ENCODE assay signal across 18 cellular contexts in genomic region chr12:104348994-104349494, GRCh38. TPM values are rescaled to one million over a fixed set of nuclear protein-coding genes. Genes with fewer than 3 reads are reported as not detected.
DNase-seq lines count a peak whose midpoint lies in the region; ATAC-seq, FAIRE-seq and TF ChIP-seq lines count a peak whose summit lies in the region.
"Had no signal": no experiment of that assay in that cellular context is flagged by ENCODE, and none has a peak within 500 bp of the region (broad histone marks: within the 10 kb centered on the region; RNA-seq: fewer than 3 reads in every experiment).

No MANE protein-coding gene starts in this region.

- TF ChIP-seq EP300 in HepG2 (IDR thresholded peaks at IDR 0.05; ENCODE audit: low read depth in 2 of 2, low read length in 2 of 2) (no peak), HepG2 (CRISPR knock-in tag; IDR thresholded peaks at IDR 0.05; ENCODE audit: borderline replicate concordance) (no peak), K562 (IDR thresholded peaks at IDR 0.05; ENCODE audit: low read length) (no peak)

- H3K4me2 ChIP-seq in HepG2 (ENCODE audit: low read depth, low read length), result no peak overlapping the region
- no peak overlapping the region for H3K4me2 ChIP-seq in IMR-90 (ENCODE audit: low read depth, low read length)
- no peak overlapping the region for H3K4me2 ChIP-seq in K562 (ENCODE audit: insufficient read depth, low read length)
- H3K4me2 ChIP-seq: BLaER1 treated with 17β-estradiol and CSF1 and Interleukin-3, amounts not matched to agents 10 nM and 100 nM had no signal

- peaks cover 3% of the 10 kb centered on the region for H3K4me1 Mint-ChIP-seq in activated naive CD4-positive, alpha-beta T cell treated with anti-CD3 and anti-CD28 coated beads for 36 hours (ENCODE audit: low read depth)

- no peak overlapping the region for H2AK5ac ChIP-seq in IMR-90 (ENCODE audit: low read depth, low read length)

- no peak overlapping the region for H3K56ac ChIP-seq in IMR-90 (ENCODE audit: extremely low read depth, insufficient read depth, low read length)

- intact Hi-C loops in HepG2 (cut with micrococcal nuclease; ENCODE audit: unreplicated experiment), result no loop called here
- intact Hi-C loops in right lobe of liver (cut with DNase I), result no loop called here
- intact Hi-C loops in IMR-90 (cut with micrococcal nuclease), result no loop called here
- intact Hi-C loops in K562 (cut with micrococcal nuclease), result no loop called here
- intact Hi-C loops in activated naive CD4-positive, alpha-beta T cell treated with anti-CD3 and anti-CD28 coated beads for 36 hours (cut with micrococcal nuclease), result no loop called here
- intact Hi-C loops in thyroid gland (cut with DNase I), result no loop called here

- in situ Hi-C loops in HepG2 (cut with HindIII; ENCODE audit: extremely low pct_ligation_motif_present, low pct_unique_long_range_greater_than_20kb), result no loop called here
- in situ Hi-C loops in IMR-90 (cut with MboI; ENCODE audit: low sequenced_read_pairs), result no loop called here
- in situ Hi-C loops in K562 (cut with MboI), result no loop called here

- no peak overlapping the region for H3K4me3 Mint-ChIP-seq in activated naive CD4-positive, alpha-beta T cell treated with anti-CD3 and anti-CD28 coated beads for 36 hours
- H3K4me3 Mint-ChIP-seq: CD4-positive, CD25-positive, alpha-beta regulatory T cell had no signal

- H3K27ac Mint-ChIP-seq in activated naive CD4-positive, alpha-beta T cell treated with anti-CD3 and anti-CD28 coated beads for 36 hours, result no peak overlapping the region

- no peaks in the 10 kb centered on the region for H3K27me3 Mint-ChIP-seq in activated naive CD4-positive, alpha-beta T cell treated with anti-CD3 and anti-CD28 coated beads for 36 hours (ENCODE audit: low read depth)
- H3K27me3 Mint-ChIP-seq: CD4-positive, CD25-positive, alpha-beta regulatory T cell had no signal

- peaks cover 18 to 64% of the 10 kb centered on the region in 2 experiments for H3K36me3 ChIP-seq in HepG2 (replicated peaks in 1 of 2; ENCODE audit: control insufficient read depth in 1 of 2, insufficient read depth in 2 of 2, low read length in 2 of 2)
- peaks cover 0 to 81% (median 19%) of the 10 kb centered on the region in 4 donors for H3K36me3 ChIP-seq in right lobe of liver
- peaks cover 61% of the 10 kb centered on the region for H3K36me3 ChIP-seq in IMR-90 (ENCODE audit: control insufficient read depth, insufficient read depth, low read length)
- peaks cover 88% of the 10 kb centered on the region for H3K36me3 ChIP-seq in K562 (ENCODE audit: control insufficient read depth, insufficient read depth, low read length)
- peaks cover 36 to 50% of the 10 kb centered on the region in 2 donors for H3K36me3 ChIP-seq in thyroid gland

- DNase-seq in HepG2 (ENCODE audit: low spot score) (no peak), right lobe of liver (no peak), IMR-90 (no peak), K562 (ENCODE audit: extremely low read depth in 1 of 4, low spot score in 3 of 4) (no peak), thyroid gland (no peak), DMS79 treated with DMSO at 0.1 percent for 48 hours (lab: John Stamatoyannopoulos, UW) (no peak)
- DNase-seq in activated naive CD4-positive, alpha-beta T cell treated with anti-CD3 and anti-CD28 coated beads for 36 hours, result no peak
- DNase-seq: 8988T; ACHN; CD4-positive, CD25-positive, alpha-beta regulatory T cell; DMS79; EL; GDM1 had no signal

- H3K9ac ChIP-seq in HepG2 (ENCODE audit: insufficient read depth, low read depth, low read length) (no peak overlapping the region), IMR-90 (ENCODE audit: low read depth, low read length) (no peak overlapping the region), K562 (ENCODE audit: insufficient read depth in 1 of 2, low read depth in 2 of 2, low read length in 2 of 2) (no peak overlapping the region)
- H3K9ac ChIP-seq: BLaER1 treated with 17β-estradiol and CSF1 and Interleukin-3, amounts not matched to agents 10 nM and 100 nM had no signal

- H3K79me2 ChIP-seq in HepG2 (ENCODE audit: insufficient read depth, low read length), result no peaks in the 10 kb centered on the region
- H3K79me2 ChIP-seq in K562 (ENCODE audit: control insufficient read depth, insufficient read depth, low read length), result 0 out of 3 replicates have a peak, but pooled peaks cover 3% of the 10 kb centered on the region

- no peaks in the 10 kb centered on the region for H3K9me3 ChIP-seq in HepG2 (ENCODE audit: low read length)
- no peaks in the 10 kb centered on the region for H3K9me3 ChIP-seq in right lobe of liver
- no peaks in the 10 kb centered on the region for H3K9me3 ChIP-seq in IMR-90 (ENCODE audit: control insufficient read depth, insufficient read depth, low read length)
- no peaks in the 10 kb centered on the region for H3K9me3 ChIP-seq in K562 (replicated peaks; ENCODE audit: control insufficient read depth, insufficient read depth, low read depth, low read length)
- no peaks in the 10 kb centered on the region for H3K9me3 ChIP-seq in thyroid gland
- H3K9me3 ChIP-seq: BLaER1 treated with 17β-estradiol and CSF1 and Interleukin-3, amounts not matched to agents 10 nM and 100 nM; HAP-1 had no signal

- no peak overlapping the region for H3K23ac ChIP-seq in IMR-90 (ENCODE audit: low read depth, low read length)

- no peak overlapping the region for H3K27ac ChIP-seq in HepG2 (ENCODE audit: extremely low read length, insufficient read depth, low read length)
- no peak overlapping the region for H3K27ac ChIP-seq in right lobe of liver
- H3K27ac ChIP-seq in IMR-90 (ENCODE audit: insufficient read depth, low read length), result no peak overlapping the region
- no peak overlapping the region for H3K27ac ChIP-seq in K562 (ENCODE audit: extremely low read depth, low read depth, low read length)
- H3K27ac ChIP-seq in thyroid gland, result no peak overlapping the region
- H3K27ac ChIP-seq: BLaER1 treated with 17β-estradiol and CSF1 and Interleukin-3, amounts not matched to agents 10 nM and 100 nM had no signal

- no peak overlapping the region for H4K5ac ChIP-seq in IMR-90 (ENCODE audit: low read depth, low read length)

- CTCF ChIA-PET in HepG2 (lab: Yijun Ruan, JAX; ENCODE audit: low intra/inter-chr PET ratio, low total read pairs), result no interaction called here
- CTCF ChIA-PET in IMR-90 (lab: Yijun Ruan, JAX), result no interaction called here
- CTCF ChIA-PET in K562 (lab: Yijun Ruan, JAX; ENCODE audit: low intra/inter-chr PET ratio), result no interaction called here
- CTCF ChIA-PET in activated naive CD4-positive, alpha-beta T cell treated with anti-CD3 and anti-CD28 coated beads for 36 hours (lab: Charles Lee), result no interaction called here

- FAIRE-seq in HepG2 (lab: Jason Lieb, UNC), result no peak
- FAIRE-seq in K562 (lab: Jason Lieb, UNC), result no peak
- FAIRE-seq: GM12892, GM19239, H1 had no signal

- H2BK120ac ChIP-seq in IMR-90 (ENCODE audit: low read depth, low read length), result no peak overlapping the region

- dilution Hi-C loops in IMR-90 (cut with HindIII; ENCODE audit: low sequenced_read_pairs, unreplicated experiment), result no loop called here

- no peak overlapping the region for H2AK9ac ChIP-seq in IMR-90 (replicated peaks; ENCODE audit: low read depth, low read length, poor library complexity)

- H3K4me1 ChIP-seq in HepG2 (ENCODE audit: insufficient read depth, low read length) (peaks cover 6% of the 10 kb centered on the region; the same call in 1 of the 2 replicates), right lobe of liver (no peaks in the 10 kb centered on the region), IMR-90 (ENCODE audit: control insufficient read depth, insufficient read depth, low read length) (peaks cover 7% of the 10 kb centered on the region), K562 (replicated peaks in 1 of 2; ENCODE audit: control insufficient read depth in 2 of 2, insufficient read depth in 2 of 2, low read length in 2 of 2) (no peaks in the 10 kb centered on the region), thyroid gland (no peaks in the 10 kb centered on the region)
- H3K4me1 ChIP-seq: BLaER1 treated with 17β-estradiol and CSF1 and Interleukin-3, amounts not matched to agents 10 nM and 100 nM had no signal

- H4K91ac ChIP-seq in IMR-90 (ENCODE audit: insufficient read depth, low read depth, low read length), result no peak overlapping the region

- no peak overlapping the region for H3K4ac ChIP-seq in IMR-90 (ENCODE audit: low read depth, low read length)

- no peak overlapping the region for H3K14ac ChIP-seq in IMR-90 (replicated peaks; ENCODE audit: low read depth, low read length)

- H4K8ac ChIP-seq in IMR-90 (ENCODE audit: low read depth in 2 of 2, low read length in 2 of 2), result no peak overlapping the region

- 100% methylated on average over 2 of the region's 2 CpGs for WGBS in HepG2 (ENCODE audit: low lambda C conversion rate)
- WGBS in right lobe of liver (ENCODE audit: insufficient coverage, low coverage, low lambda C conversion rate, missing lambda C conversion rate), result 96% methylated on average over 2 of the region's 2 CpGs
- no CpG with 5 or more reads among the region's 2 CpGs for WGBS in IMR-90 (ENCODE audit: extremely low coverage in 2 of 2, insufficient read length in 1 of 2), 2 experiments
- 97% methylated on average over 2 of the region's 2 CpGs for WGBS in K562 (ENCODE audit: insufficient coverage, low coverage, missing lambda C conversion rate)
- 90 to 96% methylated on average over 2 of the region's 2 CpGs for WGBS in thyroid gland, 2 donors

- H2BK5ac ChIP-seq in IMR-90 (ENCODE audit: low read depth, low read length, poor library complexity, severe bottlenecking), result no peak overlapping the region

- H3K18ac ChIP-seq in IMR-90 (ENCODE audit: low read depth, low read length), result no peak overlapping the region

- H4K20me1 ChIP-seq in HepG2 (ENCODE audit: insufficient read depth, low read length), result no peaks in the 10 kb centered on the region; the same call in 1 of the 2 replicates
- H4K20me1 ChIP-seq in IMR-90 (ENCODE audit: insufficient read depth, low read length), result peaks cover 78% of the 10 kb centered on the region
- H4K20me1 ChIP-seq in K562 (replicated peaks; ENCODE audit: control insufficient read depth, insufficient read depth, low read length), result no peaks in the 10 kb centered on the region; the same call in 1 of the 2 replicates

- POLR2A ChIA-PET in HepG2 (lab: Yijun Ruan, JAX), result no interaction called here
- POLR2A ChIA-PET in IMR-90 (lab: Charles Lee; ENCODE audit: unreplicated experiment), result no interaction called here
- POLR2A ChIA-PET in K562 (lab: Yijun Ruan, JAX), result interaction anchor here (0.9 kb wide), 1 partner anchor 9 kb away, joined by 3 read pairs; no protein-coding TSS in a partner anchor

- H3K36me3 Mint-ChIP-seq in activated naive CD4-positive, alpha-beta T cell treated with anti-CD3 and anti-CD28 coated beads for 36 hours (ENCODE audit: low read depth), result peaks cover 30% of the 10 kb centered on the region

- TF ChIP-seq RAD21 in HepG2 (CRISPR knock-in tag; IDR thresholded peaks at IDR 0.05), result no peak
- TF ChIP-seq RAD21 in IMR-90 (IDR thresholded peaks at IDR 0.05; ENCODE audit: low read length), result no peak
- no peak for TF ChIP-seq RAD21 in K562 (CRISPR knock-in tag; conservative IDR thresholded peaks at IDR 0.05 in 1 of 2, IDR thresholded peaks at IDR 0.05 in 1 of 2)

- H3K79me1 ChIP-seq in IMR-90 (ENCODE audit: low read depth in 1 of 2, low read length in 2 of 2), result peaks cover 43 to 68% of the 10 kb centered on the region in 2 experiments

- TF ChIP-seq CTCF in HepG2 (CRISPR knock-in tag; IDR thresholded peaks at IDR 0.05) (no peak), right lobe of liver (IDR thresholded peaks at IDR 0.05) (no peak), IMR-90 (conservative IDR thresholded peaks at IDR 0.05; ENCODE audit: low read depth, low read length) (no peak), K562 (IDR thresholded peaks at IDR 0.05 in 2 of 3, conservative IDR thresholded peaks at IDR 0.05 in 1 of 3; ENCODE audit: insufficient read depth in 2 of 3, low read depth in 1 of 3, low read length in 3 of 3) (no peak), thyroid gland (IDR thresholded peaks at IDR 0.05) (no peak)

- H3K9me3 Mint-ChIP-seq in activated naive CD4-positive, alpha-beta T cell treated with anti-CD3 and anti-CD28 coated beads for 36 hours, result no peaks in the 10 kb centered on the region
- H3K9me3 Mint-ChIP-seq: CD4-positive, CD25-positive, alpha-beta regulatory T cell had no signal

- BruUV-seq in HepG2 (replicated peaks; lab: Mats Ljungman, UMichigan), result TSS peak; percentile 18
- TSS peak; percentile 88 for BruUV-seq in IMR-90 (replicated peaks; lab: Mats Ljungman, UMichigan)
- TSS peak; percentile 22 for BruUV-seq in K562 (replicated peaks; lab: Mats Ljungman, UMichigan)

- no peak overlapping the region for H2BK20ac ChIP-seq in IMR-90 (ENCODE audit: low read depth, low read length)

- ATAC-seq in HepG2 (no peak), right lobe of liver (no peak), IMR-90 (ENCODE audit: low read depth) (no peak), K562 (no peak)

- no peak overlapping the region for H2AFZ ChIP-seq in HepG2 (ENCODE audit: low read length)
- H2AFZ ChIP-seq in IMR-90 (replicated peaks; ENCODE audit: low read length, poor library complexity), result no peak overlapping the region
- H2AFZ ChIP-seq in K562 (ENCODE audit: low read depth, low read length), result no peak overlapping the region

- TF ChIP-seq POLR2A in HepG2 (IDR thresholded peaks at IDR 0.05; ENCODE audit: insufficient read depth in 1 of 2, low read depth in 2 of 2, low read length in 2 of 2) (no peak), right lobe of liver (IDR thresholded peaks at IDR 0.05) (no peak), IMR-90 (IDR thresholded peaks at IDR 0.05; ENCODE audit: low read depth, low read length) (no peak), K562 (conservative IDR thresholded peaks at IDR 0.05) (no peak), thyroid gland (IDR thresholded peaks at IDR 0.05) (no peak)

- H3K9me1 ChIP-seq in IMR-90 (ENCODE audit: insufficient read depth, low read length), result peaks cover 5% of the 10 kb centered on the region
- peaks cover 3% of the 10 kb centered on the region for H3K9me1 ChIP-seq in K562 (ENCODE audit: control insufficient read depth, insufficient read depth, low read length)

- H3K4me3 ChIP-seq in HepG2 (replicated peaks in 1 of 3; ENCODE audit: insufficient read depth in 1 of 3, low read depth in 2 of 3, low read length in 3 of 3) (no peak overlapping the region), right lobe of liver (no peak overlapping the region), IMR-90 (ENCODE audit: insufficient read depth, low read depth, low read length) (no peak overlapping the region), K562 (no peak overlapping the region), thyroid gland (replicated peaks in 1 of 3) (no peak overlapping the region)
- H3K4me3 ChIP-seq: BLaER1 treated with 17β-estradiol and CSF1 and Interleukin-3, amounts not matched to agents 10 nM and 100 nM; HAP-1 had no signal

- no peak overlapping the region for H2BK15ac ChIP-seq in IMR-90 (ENCODE audit: low read depth, low read length)

- no peaks in the 10 kb centered on the region for H3K27me3 ChIP-seq in HepG2 (ENCODE audit: control insufficient read depth in 1 of 2, insufficient read depth in 2 of 2, low read length in 2 of 2)
- H3K27me3 ChIP-seq in right lobe of liver, result no peaks in the 10 kb centered on the region
- H3K27me3 ChIP-seq in IMR-90 (ENCODE audit: control insufficient read depth, insufficient read depth, low read length), result no peaks in the 10 kb centered on the region
- no peaks in the 10 kb centered on the region for H3K27me3 ChIP-seq in K562 (ENCODE audit: control insufficient read depth in 2 of 2, insufficient read depth in 2 of 2, low read length in 2 of 2)
- H3K27me3 ChIP-seq in thyroid gland, result no peaks in the 10 kb centered on the region
- H3K27me3 ChIP-seq: BLaER1 treated with 17β-estradiol and CSF1 and Interleukin-3, amounts not matched to agents 10 nM and 100 nM had no signal

RNA-seq across cellular contexts. Expression of gene EID3, which starts 45.5 kb away (rescaled TPM):
- total RNA-seq in HepG2 (2016; rRNA removed; fragmentation: Illumina TruSeq; extraction: Trizol) (0.27 and 4.5 TPM in 2 replicates), right lobe of liver (1 to 10 TPM; 1.1 to 7.3 (median 1.4) TPM), IMR-90 (2012; rRNA removed) (4.1 and 6.9 TPM in 2 replicates), K562 (2014; rRNA removed) (1.2 TPM in 2 replicates), K562 (2014; rRNA removed; fragmentation: Illumina TruSeq; extraction: Trizol) (3.2 and 3.4 TPM in 2 replicates), K562 (2015; rRNA removed; fragmentation: Illumina TruSeq; extraction: Trizol) (3.5 TPM in 2 replicates), K562 (2021) (1.1 and 1.9 TPM in 2 replicates), thyroid gland (10 to 100 TPM in 2 of 4 donors, 1 to 10 TPM in 2; 8.0 to 22.2 (median 9.8) TPM)
- total RNA-seq in HepG2 (2016; cell fraction: cytosol; rRNA removed; fragmentation: Illumina TruSeq; extraction: Trizol; ENCODE audit: low read depth), result 0.20 TPM in 1 of 2 replicates, not detected in the other
- 0.37 and 4.2 TPM in 2 replicates for total RNA-seq in HepG2 (2016; cell fraction: insoluble cytoplasmic fraction; rRNA removed; fragmentation: Illumina TruSeq; extraction: Trizol)
- 0.24 and 0.28 TPM in 2 replicates for total RNA-seq in HepG2 (2016; cell fraction: membrane; rRNA removed; fragmentation: Illumina TruSeq; extraction: Trizol)
- 19.9 and 21.8 TPM in 2 replicates for total RNA-seq in HepG2 (2016; cell fraction: nucleus; rRNA removed; fragmentation: Illumina TruSeq; extraction: Trizol)
- polyA plus RNA-seq in HepG2 (2011; rRNA removed) (0.38 and 0.56 TPM in 2 replicates), IMR-90 (2012; rRNA removed) (2.0 and 2.2 TPM in 2 replicates), K562 (2011; rRNA removed) (0.41 and 0.42 TPM in 2 replicates), K562 (2014; fragmentation: Illumina TruSeq; extraction: Trizol) (0.10 and 0.24 TPM in 2 replicates), K562 (2014; fragmentation: Nextera tagmentation; extraction: Ambion mirVana) (under 1 TPM; 0.07 to 0.21 TPM), K562 (2014; rRNA removed) (0.41 and 0.78 TPM in 2 replicates)
- polyA plus RNA-seq in HepG2 (2011; cell fraction: cytosol; rRNA removed), result not detected in 2 replicates
- polyA plus RNA-seq in HepG2 (2011; cell fraction: nucleus; rRNA removed), result 2.2 and 2.8 TPM in 2 replicates
- polyA plus RNA-seq in HepG2 (2012), result 0.13 and 0.39 TPM in 2 replicates
- polyA plus RNA-seq in HepG2 (2016; cell fraction: cytosol; fragmentation: Illumina TruSeq; extraction: Trizol; ENCODE audit: low read depth), result 0.07 TPM in 1 of 2 replicates, not detected in the other
- polyA plus RNA-seq in HepG2 (2016; cell fraction: insoluble cytoplasmic fraction; fragmentation: Illumina TruSeq; extraction: Trizol; ENCODE audit: low read depth), result 0.21 TPM in 1 of 2 replicates, not detected in the other
- polyA plus RNA-seq in HepG2 (2016; cell fraction: membrane; fragmentation: Illumina TruSeq; extraction: Trizol; ENCODE audit: low read depth), result not detected in 2 replicates
- 5.1 and 5.3 TPM in 2 replicates for polyA plus RNA-seq in HepG2 (2016; cell fraction: nucleus; fragmentation: Illumina TruSeq; extraction: Trizol; ENCODE audit: insufficient read depth, low read depth)
- 3.3 and 7.0 TPM in 2 replicates for polyA minus RNA-seq in HepG2 (2011; rRNA and poly(A)+ RNA removed; ENCODE audit: low replicate concordance)
- polyA minus RNA-seq in HepG2 (2011; cell fraction: cytosol; rRNA and poly(A)+ RNA removed), result not detected in 2 replicates
- polyA minus RNA-seq in HepG2 (2011; cell fraction: nucleus; rRNA and poly(A)+ RNA removed), result 26.4 and 27.4 TPM in 2 replicates
- 0.48 and 0.92 TPM in 2 replicates for polyA plus RNA-seq in IMR-90 (2012; cell fraction: cytosol; rRNA removed)
- 5.9 and 6.1 TPM in 2 replicates for polyA plus RNA-seq in IMR-90 (2012; cell fraction: nucleus; rRNA removed; ENCODE audit: low replicate concordance)
- total RNA-seq in K562 (2011; cell fraction: chromatin; rRNA removed; ENCODE audit: low replicate concordance), result 20.4 and 74.5 TPM in 2 replicates
- total RNA-seq in K562 (2011; cell fraction: nucleolus; rRNA removed), result 12.2 and 18.6 TPM in 2 replicates
- 20.0 and 24.5 TPM in 2 replicates for total RNA-seq in K562 (2011; cell fraction: nucleoplasm; rRNA removed)
- polyA plus RNA-seq in K562 (2011; cell fraction: cytosol; rRNA removed), result 0.06 and 0.16 TPM in 2 replicates
- 1.7 and 1.9 TPM in 2 replicates for polyA plus RNA-seq in K562 (2011; cell fraction: nucleus; rRNA removed)
- 0.24 and 0.34 TPM in 2 replicates for polyA plus RNA-seq in K562 (2012)
- polyA minus RNA-seq in K562 (2011; rRNA and poly(A)+ RNA removed), result 7.7 and 9.4 TPM in 2 replicates
- not detected in 2 replicates for polyA minus RNA-seq in K562 (2011; cell fraction: cytosol; rRNA and poly(A)+ RNA removed)
- polyA minus RNA-seq in K562 (2011; cell fraction: nucleus; rRNA and poly(A)+ RNA removed), result 6.6 and 9.7 TPM in 2 replicates
- 1 to 10 TPM; 3.4 TPM for total RNA-seq in activated naive CD4-positive, alpha-beta T cell treated with anti-CD3 and anti-CD28 coated beads for 36 hours
